ENCODE assay signal across 8 cellular contexts in genomic region chr13:20197361-20197834, GRCh38. TPM values are rescaled to one million over a fixed set of nuclear protein-coding genes. Genes with fewer than 3 reads are reported as not detected.
A peak's percentile ranks its signal among the peaks of the same experiment; 100 is the strongest.
DNase-seq lines count a peak whose midpoint lies in the region; TF ChIP-seq lines count a peak whose summit lies in the region.

No MANE protein-coding gene starts in this region.

- no peaks in the 10 kb centered on the region for H3K36me3 Mint-ChIP-seq in neural progenitor cell

- H3K27ac Mint-ChIP-seq in neural progenitor cell = no peak overlapping the region

- no peak overlapping the region for H3K27ac ChIP-seq in RWPE1
- H3K27ac ChIP-seq in neural progenitor cell = no peak overlapping the region

- no peak overlapping the region for H3K4me2 ChIP-seq in neural progenitor cell

- peaks cover 14% of the 10 kb centered on the region for H4K20me1 ChIP-seq in neural progenitor cell (ENCODE audit: low read depth)

- TF ChIP-seq CTCF in RWPE1 (conservative IDR thresholded peaks at IDR 0.05; ENCODE audit: low read depth) = peak; percentile 77
- TF ChIP-seq CTCF in epithelial cell of proximal tubule (conservative IDR thresholded peaks at IDR 0.05; ENCODE audit: low read depth, low read length) = peak; percentile 79
- TF ChIP-seq CTCF in neural progenitor cell (IDR thresholded peaks at IDR 0.05) = peak; percentile 52

- H3K4me1 ChIP-seq in neural progenitor cell = peaks cover 16% of the 10 kb centered on the region

- POLR2A ChIA-PET in RWPE1 (lab: Yijun Ruan, JAX; ENCODE audit: low non-redundant PET) = no interaction called here

- H3K4me1 Mint-ChIP-seq in neural progenitor cell = peaks cover 12% of the 10 kb centered on the region

- DNase-seq in activated CD4-positive, alpha-beta T cell treated with anti-CD3 and anti-CD28 coated beads for 48 hours = peak; percentile 26
- no peak for DNase-seq in activated CD4-positive, alpha-beta T cell treated with anti-CD3 and anti-CD28 coated beads, Interleukin-2, amount 50 U/mL, for 4 hours
- DNase-seq in HuH-7.5 (ENCODE audit: low spot score) = peak; percentile 56
- DNase-seq in RWPE1 (ENCODE audit: low spot score) = peak; percentile 50
- no peak for DNase-seq in epithelial cell of proximal tubule (ENCODE audit: low read depth)
- DNase-seq in neural progenitor cell (ENCODE audit: low spot score) = peak; percentile 65
- DNase-seq in T1000 (lab: John Stamatoyannopoulos, UW) = no peak
- no peak for DNase-seq in posterior vena cava (ENCODE audit: low spot score)

- H3K4me3 ChIP-seq in epithelial cell of proximal tubule (ENCODE audit: low read depth, low read length) (no peak overlapping the region), neural progenitor cell (no peak overlapping the region)

- H3K79me2 ChIP-seq in neural progenitor cell (ENCODE audit: low read depth) = no peaks in the 10 kb centered on the region

- peaks cover 13% of the 10 kb centered on the region for H3K9me3 Mint-ChIP-seq in neural progenitor cell

- H3K27me3 ChIP-seq in neural progenitor cell = peaks cover 56% of the 10 kb centered on the region

- peaks cover 35% of the 10 kb centered on the region for H3K27me3 Mint-ChIP-seq in neural progenitor cell (ENCODE audit: insufficient read depth, low read depth)

- peak overlapping the region; percentile 30 for H2AFZ ChIP-seq in neural progenitor cell (replicated peaks)

- H3K9me3 ChIP-seq in neural progenitor cell (ENCODE audit: low read depth) = no peaks in the 10 kb centered on the region

- CTCF ChIA-PET in RWPE1 (lab: Yijun Ruan, JAX) = interaction anchor here (0.5 to 1.5 kb wide), 19 partner anchors 9 to 728 kb away, joined by 3 to 9 read pairs (median 4); no protein-coding TSS in a partner anchor

- peaks cover 10% of the 10 kb centered on the region for H3F3A ChIP-seq in neural progenitor cell (ENCODE audit: low read depth)

- H3K9ac ChIP-seq in neural progenitor cell = no peak overlapping the region

- intact Hi-C loops in posterior vena cava (cut with DNase I) = no loop called here

- no peak overlapping the region for H3K4me3 Mint-ChIP-seq in neural progenitor cell

- no peaks in the 10 kb centered on the region for H3K36me3 ChIP-seq in neural progenitor cell

RNA-seq across cellular contexts. Expression of gene GJB2, which starts 4.7 kb away (rescaled TPM):
- total RNA-seq in epithelial cell of proximal tubule (5.1 and 5.7 TPM in 2 replicates), neural progenitor cell (ENCODE audit: low replicate concordance) (not detected in 2 replicates), posterior vena cava (under 1 TPM; 0.14 to 0.32 TPM)

RNA-seq across cellular contexts. Expression of gene GJB6, which starts 34.7 kb away (rescaled TPM):
- 0.29 TPM in 1 of 2 replicates, not detected in the other for total RNA-seq in epithelial cell of proximal tubule
- total RNA-seq in neural progenitor cell (ENCODE audit: low replicate concordance) = not detected in 2 replicates
- total RNA-seq in posterior vena cava = not detected

RNA-seq across cellular contexts. Expression of gene GJA3, which starts 36.5 kb away (rescaled TPM):
- total RNA-seq in epithelial cell of proximal tubule = 0.14 and 0.58 TPM in 2 replicates
- total RNA-seq in neural progenitor cell (ENCODE audit: low replicate concordance) = 0.17 and 0.53 TPM in 2 replicates
- total RNA-seq in posterior vena cava = not detected

Comparison
In these comparisons a context has a peak if more than half of its experiments do, and no peak if none do; other contexts are left out.
1. DNase-seq: peak in activated CD4-positive, alpha-beta T cell treated with anti-CD3 and anti-CD28 coated beads for 48 hours (single experiment), HuH-7.5 (single experiment), RWPE1 (single experiment) and neural progenitor cell (single experiment); none in activated CD4-positive, alpha-beta T cell treated with anti-CD3 and anti-CD28 coated beads, Interleukin-2, amount 50 U/mL, for 4 hours (0 of 2), epithelial cell of proximal tubule (single experiment), T1000 (single experiment) and posterior vena cava (single experiment).
2. Peak in every context shown above with its lines, with median percentiles within 50 percentile points of each other: CTCF ChIP-seq.